1 cellular context compared by ENCODE assay signal in the genomic region with DNA sequence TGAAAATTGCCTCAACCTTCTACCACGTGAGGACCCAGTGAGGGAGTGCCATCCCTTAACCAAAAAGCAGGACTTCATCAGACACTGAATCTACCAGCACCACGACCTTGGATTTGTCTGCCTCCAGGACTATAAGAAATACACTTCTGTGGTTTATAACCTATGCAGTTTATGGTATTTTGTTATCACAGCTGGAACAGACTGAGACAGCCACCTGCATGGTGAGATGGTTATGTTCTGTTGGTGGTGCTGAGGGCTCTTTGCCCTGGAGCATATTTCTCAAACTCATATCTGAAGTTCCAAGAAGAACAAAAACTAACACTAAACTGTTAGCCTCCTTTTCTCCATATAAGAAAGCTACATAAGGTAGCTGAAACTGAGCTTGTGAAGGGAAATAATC.
TF ChIP-seq lines count a peak whose summit lies in the region.

No MANE protein-coding gene starts in this region.

TF ChIP-seq in K562, 482 proteins besides CTCF, POLR2A, EP300 and RAD21:
- TF ChIP-seq, protein P1, sequence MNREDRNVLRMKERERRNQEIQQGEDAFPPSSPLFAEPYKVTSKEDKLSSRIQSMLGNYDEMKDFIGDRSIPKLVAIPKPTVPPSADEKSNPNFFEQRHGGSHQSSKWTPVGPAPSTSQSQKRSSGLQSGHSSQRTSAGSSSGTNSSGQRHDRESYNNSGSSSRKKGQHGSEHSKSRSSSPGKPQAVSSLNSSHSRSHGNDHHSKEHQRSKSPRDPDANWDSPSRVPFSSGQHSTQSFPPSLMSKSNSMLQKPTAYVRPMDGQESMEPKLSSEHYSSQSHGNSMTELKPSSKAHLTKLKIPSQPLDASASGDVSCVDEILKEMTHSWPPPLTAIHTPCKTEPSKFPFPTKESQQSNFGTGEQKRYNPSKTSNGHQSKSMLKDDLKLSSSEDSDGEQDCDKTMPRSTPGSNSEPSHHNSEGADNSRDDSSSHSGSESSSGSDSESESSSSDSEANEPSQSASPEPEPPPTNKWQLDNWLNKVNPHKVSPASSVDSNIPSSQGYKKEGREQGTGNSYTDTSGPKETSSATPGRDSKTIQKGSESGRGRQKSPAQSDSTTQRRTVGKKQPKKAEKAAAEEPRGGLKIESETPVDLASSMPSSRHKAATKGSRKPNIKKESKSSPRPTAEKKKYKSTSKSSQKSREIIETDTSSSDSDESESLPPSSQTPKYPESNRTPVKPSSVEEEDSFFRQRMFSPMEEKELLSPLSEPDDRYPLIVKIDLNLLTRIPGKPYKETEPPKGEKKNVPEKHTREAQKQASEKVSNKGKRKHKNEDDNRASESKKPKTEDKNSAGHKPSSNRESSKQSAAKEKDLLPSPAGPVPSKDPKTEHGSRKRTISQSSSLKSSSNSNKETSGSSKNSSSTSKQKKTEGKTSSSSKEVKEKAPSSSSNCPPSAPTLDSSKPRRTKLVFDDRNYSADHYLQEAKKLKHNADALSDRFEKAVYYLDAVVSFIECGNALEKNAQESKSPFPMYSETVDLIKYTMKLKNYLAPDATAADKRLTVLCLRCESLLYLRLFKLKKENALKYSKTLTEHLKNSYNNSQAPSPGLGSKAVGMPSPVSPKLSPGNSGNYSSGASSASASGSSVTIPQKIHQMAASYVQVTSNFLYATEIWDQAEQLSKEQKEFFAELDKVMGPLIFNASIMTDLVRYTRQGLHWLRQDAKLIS (CRISPR knock-in tag; IDR thresholded peaks at IDR 0.05): no peak
- TF ChIP-seq CBFA2T3 (IDR thresholded peaks at IDR 0.05): peak; percentile 36; the same call in 1 of the 2 replicates
